21 cellular contexts compared by ENCODE assay signal in genomic region chr9:35667939-35668338, GRCh38. TPM values are rescaled to one million over a fixed set of nuclear protein-coding genes. Genes with fewer than 3 reads are reported as not detected.
A peak's percentile ranks its signal among the peaks of the same experiment; 100 is the strongest.
DNase-seq lines count a peak whose midpoint lies in the region; FAIRE-seq and TF ChIP-seq lines count a peak whose summit lies in the region.
"Had no signal": no experiment of that assay in that cellular context is flagged by ENCODE, and none has a peak within 500 bp of the region (broad histone marks: within the 10 kb centered on the region; RNA-seq: fewer than 3 reads in every experiment).

No MANE protein-coding gene starts in this region.

- no peak overlapping the region for H3K4ac ChIP-seq in H1 (replicated peaks; ENCODE audit: insufficient read length, low read depth, low read length)
- no peak overlapping the region for H3K4ac ChIP-seq in mesendoderm (ENCODE audit: low read depth, low read length)

- H3K36me3 ChIP-seq in Caco-2 (ENCODE audit: control insufficient read depth, insufficient read depth, low read length) (no peaks in the 10 kb centered on the region), H1 (ENCODE audit: control insufficient read depth in 2 of 4, insufficient read depth in 4 of 4, low read length in 3 of 4) (peaks cover 0 to 9% (median 2%) of the 10 kb centered on the region in 4 experiments; a peak in 2 of 8 replicates), mesendoderm (ENCODE audit: control insufficient read depth, insufficient read depth, low read length) (peaks cover 1% of the 10 kb centered on the region), stomach (no peaks in the 10 kb centered on the region), GM23248 (ENCODE audit: low read depth) (no peaks in the 10 kb centered on the region)
- H3K36me3 ChIP-seq: BE2C had no signal

- H3K18ac ChIP-seq in H1 (ENCODE audit: extremely low read depth, low read length) (no peak overlapping the region), mesendoderm (ENCODE audit: low read length) (no peak overlapping the region)

- H3K4me3 ChIP-seq in Caco-2 (ENCODE audit: low read depth, low read length) (no peak overlapping the region), H1 (ENCODE audit: extremely low read depth in 1 of 4, insufficient read depth in 2 of 4, low read depth in 3 of 4, low read length in 4 of 4) (no peak overlapping the region), mesendoderm (ENCODE audit: low read length) (no peak overlapping the region), stomach (no peak overlapping the region), GM23248 (no peak overlapping the region)
- H3K4me3 ChIP-seq: HAP-1 had no signal

- H2BK12ac ChIP-seq in H1 (ENCODE audit: low read depth, low read length) = no peak overlapping the region

- no peak overlapping the region for H3K4me2 ChIP-seq in H1 (ENCODE audit: insufficient read depth in 1 of 2, low read depth in 2 of 2, low read length in 2 of 2)
- no peak overlapping the region for H3K4me2 ChIP-seq in mesendoderm (ENCODE audit: low read length)
- no peak overlapping the region for H3K4me2 ChIP-seq in GM23248 (ENCODE audit: unreplicated experiment)

- DNase-seq in Caco-2 (no peak), H1 (ENCODE audit: low read depth in 1 of 2, low spot score in 2 of 2) (no peak), mesendoderm (peak; percentile 50), stomach (no peak), NCI-H510A (lab: John Stamatoyannopoulos, UW) (no peak), GM23248 (no peak), middle frontal gyrus (ENCODE audit: extremely low spot score, low spot score) (no peak)
- DNase-seq: ACHN; BE2C; C1 segment of cervical spinal cord; CD4-positive, CD25-positive, alpha-beta regulatory T cell; CD8-positive, alpha-beta memory T cell; COR-L47 had no signal

- no peak for TF ChIP-seq POLR2A in H1 (IDR thresholded peaks at IDR 0.05; ENCODE audit: control extremely low read depth in 1 of 2, low read depth in 2 of 2, low read length in 2 of 2)
- TF ChIP-seq POLR2A in stomach (IDR thresholded peaks at IDR 0.05) = no peak

- peak overlapping the region; percentile 16 for H3K27ac Mint-ChIP-seq in Caco-2 (ENCODE audit: unreplicated experiment)

- no peaks in the 10 kb centered on the region for H3K79me1 ChIP-seq in H1 (ENCODE audit: low read depth, low read length)
- H3K79me1 ChIP-seq in mesendoderm (ENCODE audit: low read length) = peaks cover 9% of the 10 kb centered on the region

- H3K27me3 ChIP-seq in Caco-2 (replicated peaks; ENCODE audit: control insufficient read depth, insufficient read depth, low read length) = no peaks in the 10 kb centered on the region
- no peaks in the 10 kb centered on the region; a peak in 1 of 7 replicates for H3K27me3 ChIP-seq in H1 (replicated peaks in 1 of 4; ENCODE audit: control insufficient read depth in 3 of 4, extremely low read depth in 1 of 4, insufficient read depth in 3 of 4, low read length in 3 of 4)
- H3K27me3 ChIP-seq in mesendoderm (ENCODE audit: insufficient read depth, low read length, poor library complexity) = no peaks in the 10 kb centered on the region
- no peaks in the 10 kb centered on the region for H3K27me3 ChIP-seq in stomach
- no peaks in the 10 kb centered on the region for H3K27me3 ChIP-seq in GM23248 (replicated peaks; ENCODE audit: insufficient read depth)
- H3K27me3 ChIP-seq: BE2C had no signal

- no peak overlapping the region for H2BK20ac ChIP-seq in H1 (ENCODE audit: low read length)

- TF ChIP-seq CTCF in Caco-2 (IDR thresholded peaks at IDR 0.05; ENCODE audit: insufficient read depth in 1 of 2, low read depth in 1 of 2, low read length in 1 of 2, severe bottlenecking in 1 of 2, unreplicated experiment in 1 of 2) (no peak), H1 (IDR thresholded peaks at IDR 0.05; ENCODE audit: control extremely low read depth in 1 of 3, insufficient read depth in 1 of 3, low read depth in 1 of 3, low read length in 3 of 3) (no peak), stomach (IDR thresholded peaks at IDR 0.05) (peak in 1 of 7 experiments; percentile 6)

- H2AFZ ChIP-seq in H1 (ENCODE audit: low read length) (no peak overlapping the region), GM23248 (no peak overlapping the region)

- no peaks in the 10 kb centered on the region for H3K9me2 ChIP-seq in GM23248 (ENCODE audit: insufficient read depth)

- intact Hi-C loops in Caco-2 (cut with micrococcal nuclease; ENCODE audit: unreplicated experiment) = loop anchor here (2.0 kb wide), 1 partner anchor 65 kb away; the partner anchor contains the start of genes CREB3 and TLN1
- intact Hi-C loops in stomach (cut with DNase I; ENCODE audit: low total_unique reads) = no loop called here

- peaks cover 14% of the 10 kb centered on the region; the same call in 1 of the 2 replicates for H3F3A ChIP-seq in GM23248 (ENCODE audit: insufficient read depth)

- H4K5ac ChIP-seq in H1 (ENCODE audit: insufficient read length, low read depth, low read length) (no peak overlapping the region), mesendoderm (ENCODE audit: low read length) (no peak overlapping the region)

- H2BK5ac ChIP-seq in H1 (ENCODE audit: low read depth, low read length) (no peak overlapping the region), mesendoderm (ENCODE audit: low read length) (no peak overlapping the region)

- H3K4me1 Mint-ChIP-seq in Caco-2 (ENCODE audit: low read depth, unreplicated experiment) = peaks cover 22% of the 10 kb centered on the region

- no peak overlapping the region for H4K91ac ChIP-seq in H1 (replicated peaks; ENCODE audit: insufficient read length, low read length)

- peaks cover 4% of the 10 kb centered on the region; the same call in 1 of the 2 replicates for H3K23me2 ChIP-seq in H1 (ENCODE audit: low read depth, low read length)

- H3K79me2 ChIP-seq in H1 (ENCODE audit: control insufficient read depth in 1 of 2, insufficient read depth in 2 of 2, low read length in 2 of 2) = no peaks in the 10 kb centered on the region; a peak in 1 of 4 replicates
- no peaks in the 10 kb centered on the region for H3K79me2 ChIP-seq in mesendoderm (ENCODE audit: control insufficient read depth, insufficient read depth, low read length)
- no peaks in the 10 kb centered on the region for H3K79me2 ChIP-seq in GM23248 (ENCODE audit: insufficient read depth)

- no peak for TF ChIP-seq EP300 in H1 (IDR thresholded peaks at IDR 0.05; ENCODE audit: borderline replicate concordance in 1 of 2, low read depth in 2 of 2, low read length in 2 of 2)
- TF ChIP-seq EP300 in stomach (IDR thresholded peaks at IDR 0.05) = no peak

- H4K8ac ChIP-seq in H1 (ENCODE audit: extremely low read depth, insufficient read depth, low read length) = no peak overlapping the region
- no peak overlapping the region for H4K8ac ChIP-seq in mesendoderm (ENCODE audit: low read depth, low read length)

- H4K20me1 ChIP-seq in H1 (replicated peaks in 1 of 2; ENCODE audit: control insufficient read depth in 1 of 2, insufficient read depth in 2 of 2, low read length in 2 of 2) (no peaks in the 10 kb centered on the region), GM23248 (ENCODE audit: insufficient read depth) (no peaks in the 10 kb centered on the region)

- H3K9me3 ChIP-seq in Caco-2 (no peaks in the 10 kb centered on the region), H1 (ENCODE audit: insufficient read depth in 2 of 2, low read depth in 1 of 2, low read length in 1 of 2) (no peaks in the 10 kb centered on the region), stomach (no peaks in the 10 kb centered on the region), GM23248 (ENCODE audit: low read depth) (no peaks in the 10 kb centered on the region)
- H3K9me3 ChIP-seq: BE2C, HAP-1 had no signal

- no peak overlapping the region for H3K27ac ChIP-seq in H1 (ENCODE audit: low read depth, low read length)
- no peak overlapping the region for H3K27ac ChIP-seq in mesendoderm (ENCODE audit: low read depth, low read length)
- peak overlapping the region; percentile 44 to 100 (median 81) for H3K27ac ChIP-seq in stomach
- H3K27ac ChIP-seq in GM23248 = no peak overlapping the region

- no TSS peak for BruUV-seq in Caco-2 (replicated peaks; lab: Mats Ljungman, UMichigan)

- FAIRE-seq in H1 (lab: Jason Lieb, UNC) = no peak
- FAIRE-seq: D721Med, G401.6, GM12891, GM19239 had no signal

- in situ Hi-C loops in GM23248 (cut with MboI) = no loop called here

- H3K14ac ChIP-seq in H1 (ENCODE audit: insufficient read length) = no peak overlapping the region

- H3K9ac ChIP-seq in H1 (replicated peaks in 1 of 4; ENCODE audit: extremely low read depth in 1 of 4, low read depth in 3 of 4, low read length in 3 of 4) = no peak overlapping the region
- H3K9ac ChIP-seq in mesendoderm (ENCODE audit: low read length) = no peak overlapping the region
- H3K9ac ChIP-seq in GM23248 = no peak overlapping the region

- H3K56ac ChIP-seq in H1 (replicated peaks; ENCODE audit: insufficient read length, low read depth, low read length) (no peak overlapping the region), mesendoderm (ENCODE audit: low read length) (no peak overlapping the region)

- H2BK120ac ChIP-seq in H1 (replicated peaks; ENCODE audit: low read depth, low read length) (no peak overlapping the region), mesendoderm (ENCODE audit: low read depth, low read length) (no peak overlapping the region)

- no peak for TF ChIP-seq RAD21 in H1 (IDR thresholded peaks at IDR 0.05 in 1 of 2, conservative IDR thresholded peaks at IDR 0.05 in 1 of 2; ENCODE audit: low read depth in 2 of 2, low read length in 2 of 2)

- CTCF ChIA-PET in Caco-2 (lab: Charles Lee) (no interaction called here), H1 (lab: Charles Lee; ENCODE audit: partially characterized antibody) (interaction anchor here (1.1 to 15.9 kb wide), 3 partner anchors 8 to 61 kb away, joined by 3 to 347 read pairs (median 170); partner anchors contain the start of genes CREB3, TLN1 and TPM2)

- no peak overlapping the region for H3K4me3 Mint-ChIP-seq in Caco-2 (ENCODE audit: unreplicated experiment)

- H3K36me3 Mint-ChIP-seq in Caco-2 (ENCODE audit: insufficient read depth, unreplicated experiment) = peaks cover 13% of the 10 kb centered on the region
- H3K36me3 Mint-ChIP-seq: CD4-positive, CD25-positive, alpha-beta regulatory T cell; CD8-positive, alpha-beta memory T cell had no signal

- H2BK15ac ChIP-seq in H1 (ENCODE audit: low read length) = no peak overlapping the region
- H2BK15ac ChIP-seq in mesendoderm (replicated peaks; ENCODE audit: low read depth) = no peak overlapping the region

- H2AK5ac ChIP-seq in H1 (ENCODE audit: low read depth, low read length) (no peak overlapping the region), mesendoderm (ENCODE audit: low read length) (no peak overlapping the region)

- 84% methylated on average over 3 of the region's 3 CpGs; no CpG with 5 or more reads in 1 of the 2 experiments for WGBS in H1 (ENCODE audit: extremely low coverage in 1 of 2, insufficient coverage in 1 of 2, insufficient read length in 1 of 2, insufficient replicate concordance in 2 of 2, low coverage in 1 of 2, low lambda C conversion rate in 2 of 2, missing lambda C conversion rate in 1 of 2), 2 experiments
- WGBS in mesendoderm (ENCODE audit: extremely low coverage, insufficient coverage, low lambda C conversion rate) = no CpG with 5 or more reads among the region's 3 CpGs
- WGBS in stomach, 5 donors = 88 to 97% (median 93%) methylated on average over 3 of the region's 3 CpGs
- 68 to 79% methylated on average over 3 of the region's 3 CpGs for WGBS in GM23248 (ENCODE audit: low coverage in 1 of 2, low lambda C conversion rate in 2 of 2, missing lambda C conversion rate in 2 of 2), 2 experiments

- no peaks in the 10 kb centered on the region for H3K27me3 Mint-ChIP-seq in Caco-2 (ENCODE audit: insufficient read depth, unreplicated experiment)

- peaks cover 12% of the 10 kb centered on the region for H3K9me3 Mint-ChIP-seq in Caco-2 (ENCODE audit: unreplicated experiment)
- H3K9me3 Mint-ChIP-seq: CD8-positive, alpha-beta memory T cell had no signal

- H3K23ac ChIP-seq in H1 (ENCODE audit: insufficient read length) = no peak overlapping the region
- no peak overlapping the region for H3K23ac ChIP-seq in mesendoderm (ENCODE audit: low read length)

- H3K4me1 ChIP-seq in Caco-2 = peaks cover 34% of the 10 kb centered on the region
- H3K4me1 ChIP-seq in H1 (replicated peaks in 1 of 4; ENCODE audit: control insufficient read depth in 3 of 4, insufficient read depth in 4 of 4, low read length in 3 of 4) = peaks cover 0 to 5% (median 1%) of the 10 kb centered on the region in 4 experiments; a peak in 5 of 7 replicates
- peaks cover 5% of the 10 kb centered on the region for H3K4me1 ChIP-seq in mesendoderm (ENCODE audit: control insufficient read depth, low read depth, low read length)
- H3K4me1 ChIP-seq in stomach = peaks cover 39 to 73% (median 51%) of the 10 kb centered on the region in 4 donors
- H3K4me1 ChIP-seq in GM23248 (ENCODE audit: insufficient read depth) = no peaks in the 10 kb centered on the region
- H3K4me1 ChIP-seq: BE2C had no signal

- POLR2A ChIA-PET in Caco-2 (lab: Charles Lee) = no interaction called here
- POLR2A ChIA-PET in H1 (lab: Charles Lee; ENCODE audit: partially characterized antibody) = interaction anchor here (0.6 to 4.9 kb wide), 3 partner anchors 11 to 1082 kb away, joined by 3 to 65 read pairs (median 5); partner anchors contain the start of genes CCDC107, RMRP and TPM2

RNA-seq across cellular contexts. Expression of gene ARHGEF39, which starts 2.9 kb away (rescaled TPM):
- total RNA-seq in Caco-2 (2022) (31.4 and 32.8 TPM in 2 replicates), stomach (10 to 100 TPM in 3 of 5 donors, 1 to 10 TPM in 2; 1.8 to 58.3 (median 11.6) TPM)
- total RNA-seq in H1 (2021; fragmentation: NEBNext Ultra II Directional; extraction: Animal tissue kit (Norgen Biotek cat#: 25700)) = 17.5 and 18.6 TPM in 2 replicates
- polyA plus RNA-seq in H1 (2011; rRNA removed) (15.9 and 18.7 TPM in 2 replicates), stomach (1 to 10 TPM; 2.8 to 4.3 (median 3.2) TPM), GM23248 (2016; fragmentation: Nextera tagmentation; extraction: Ambion mirVana) (1.6 and 1.8 TPM in 2 replicates)
- 18.5 TPM for polyA plus RNA-seq in H1 (2011; cell fraction: cytosol; rRNA removed)
- polyA plus RNA-seq in H1 (2011; cell fraction: nucleus; rRNA removed) = 26.3 TPM
- 11.9 to 15.0 TPM (median 13.1 TPM) in 4 replicates for polyA plus RNA-seq in H1 (2012, experiment 1 of 2)
- 19.9 TPM for polyA plus RNA-seq in H1 (2012, experiment 2 of 2)
- 13.2 TPM for polyA plus RNA-seq in H1 (2013, experiment 1 of 2)
- polyA plus RNA-seq in H1 (2013, experiment 2 of 2) = 13.3 TPM
- polyA minus RNA-seq in H1 (2011; rRNA and poly(A)+ RNA removed) = 16.5 and 20.0 TPM in 2 replicates
- polyA minus RNA-seq in H1 (2011; cell fraction: cytosol; rRNA and poly(A)+ RNA removed) = 17.8 TPM
- polyA minus RNA-seq in H1 (2011; cell fraction: nucleus; rRNA and poly(A)+ RNA removed) = 27.4 TPM
- polyA plus RNA-seq in mesendoderm (2013, experiment 1 of 2) = 13.9 TPM
- polyA plus RNA-seq in mesendoderm (2013, experiment 2 of 2) = 14.0 TPM
- total RNA-seq in GM23248 (2014; rRNA removed; shearing (Covaris generic)) = 0.13 and 2.1 TPM in 2 replicates

RNA-seq across cellular contexts. Expression of gene CA9, which starts 5.8 kb away (rescaled TPM):
- total RNA-seq in Caco-2 (2022) (not detected in 2 replicates), stomach (100 to 1,000 TPM in 3 of 5 donors, 10 to 100 TPM in 1, 1 to 10 TPM in 1; 1.2 to 670 (median 161) TPM)
- 1.3 and 1.4 TPM in 2 replicates for total RNA-seq in H1 (2021; fragmentation: NEBNext Ultra II Directional; extraction: Animal tissue kit (Norgen Biotek cat#: 25700))
- polyA plus RNA-seq in H1 (2011; rRNA removed) (1.8 and 2.4 TPM in 2 replicates), stomach (100 to 1,000 TPM; 115 to 653 (median 541) TPM), GM23248 (2016; fragmentation: Nextera tagmentation; extraction: Ambion mirVana) (2.3 and 2.7 TPM in 2 replicates)
- 1.00 TPM for polyA plus RNA-seq in H1 (2011; cell fraction: cytosol; rRNA removed)
- polyA plus RNA-seq in H1 (2011; cell fraction: nucleus; rRNA removed) = 2.7 TPM
- polyA plus RNA-seq in H1 (2012, experiment 1 of 2) = 0.49 to 1.4 TPM (median 0.95 TPM) in 4 replicates
- 0.83 TPM for polyA plus RNA-seq in H1 (2012, experiment 2 of 2)
- polyA plus RNA-seq in H1 (2013, experiment 1 of 2) = 1.5 TPM
- 1.0 TPM for polyA plus RNA-seq in H1 (2013, experiment 2 of 2)
- 0.73 and 1.2 TPM in 2 replicates for polyA minus RNA-seq in H1 (2011; rRNA and poly(A)+ RNA removed)
- polyA minus RNA-seq in H1 (2011; cell fraction: cytosol; rRNA and poly(A)+ RNA removed) = not detected
- polyA minus RNA-seq in H1 (2011; cell fraction: nucleus; rRNA and poly(A)+ RNA removed) = not detected
- polyA plus RNA-seq in mesendoderm (2013, experiment 1 of 2) = 1.6 TPM
- 1.8 TPM for polyA plus RNA-seq in mesendoderm (2013, experiment 2 of 2)
- 3.4 and 4.3 TPM in 2 replicates for total RNA-seq in GM23248 (2014; rRNA removed; shearing (Covaris generic))
- total RNA-seq: A172; CD4-positive, CD25-positive, alpha-beta regulatory T cell had no signal
- polyA plus RNA-seq: CD8-positive, alpha-beta memory T cell had no signal

RNA-seq across cellular contexts. Expression of gene CCDC107, which starts 9.8 kb away (rescaled TPM):
- total RNA-seq in Caco-2 (2022) (11.8 and 12.1 TPM in 2 replicates), stomach (100 to 1,000 TPM in 1 of 5 donors, 10 to 100 TPM in 4; 15.6 to 104 (median 28.1) TPM)
- 9.0 and 10.5 TPM in 2 replicates for total RNA-seq in H1 (2021; fragmentation: NEBNext Ultra II Directional; extraction: Animal tissue kit (Norgen Biotek cat#: 25700))
- polyA plus RNA-seq in H1 (2011; rRNA removed) (8.2 and 8.6 TPM in 2 replicates), stomach (10 to 100 TPM; 58.8 to 86.4 (median 69.7) TPM), GM23248 (2016; fragmentation: Nextera tagmentation; extraction: Ambion mirVana) (52.8 and 55.7 TPM in 2 replicates)
- polyA plus RNA-seq in H1 (2011; cell fraction: cytosol; rRNA removed) = 10.2 TPM
- polyA plus RNA-seq in H1 (2011; cell fraction: nucleus; rRNA removed) = 9.0 TPM
- 5.6 to 10.9 TPM (median 9.7 TPM) in 4 replicates for polyA plus RNA-seq in H1 (2012, experiment 1 of 2)
- polyA plus RNA-seq in H1 (2012, experiment 2 of 2) = 7.0 TPM
- 9.5 TPM for polyA plus RNA-seq in H1 (2013, experiment 1 of 2)
- 10.1 TPM for polyA plus RNA-seq in H1 (2013, experiment 2 of 2)
- polyA minus RNA-seq in H1 (2011; rRNA and poly(A)+ RNA removed) = 2.7 and 3.1 TPM in 2 replicates
- 5.0 TPM for polyA minus RNA-seq in H1 (2011; cell fraction: cytosol; rRNA and poly(A)+ RNA removed)
- 4.1 TPM for polyA minus RNA-seq in H1 (2011; cell fraction: nucleus; rRNA and poly(A)+ RNA removed)
- 7.8 TPM for polyA plus RNA-seq in mesendoderm (2013, experiment 1 of 2)
- 6.8 TPM for polyA plus RNA-seq in mesendoderm (2013, experiment 2 of 2)
- total RNA-seq in GM23248 (2014; rRNA removed; shearing (Covaris generic)) = 20.5 and 28.6 TPM in 2 replicates

RNA-seq across cellular contexts. Expression of gene RMRP, which starts 10.1 kb away (rescaled TPM):
- 10,161 and 10,726 TPM in 2 replicates for total RNA-seq in Caco-2 (2022)
- total RNA-seq in H1 (2021; fragmentation: NEBNext Ultra II Directional; extraction: Animal tissue kit (Norgen Biotek cat#: 25700)) = 14,987 and 16,528 TPM in 2 replicates
- 105 and 169 TPM in 2 replicates for polyA plus RNA-seq in H1 (2011; rRNA removed)
- polyA plus RNA-seq in H1 (2011; cell fraction: cytosol; rRNA removed) = 147 TPM
- 8,272 TPM for polyA plus RNA-seq in H1 (2011; cell fraction: nucleus; rRNA removed)
- polyA plus RNA-seq in H1 (2012, experiment 1 of 2) = 41.1 to 222 TPM (median 149 TPM) in 4 replicates
- 95.4 TPM for polyA plus RNA-seq in H1 (2012, experiment 2 of 2)
- polyA plus RNA-seq in H1 (2013, experiment 1 of 2) = not detected
- polyA plus RNA-seq in H1 (2013, experiment 2 of 2) = not detected
- polyA minus RNA-seq in H1 (2011; rRNA and poly(A)+ RNA removed) = 22,686 and 26,507 TPM in 2 replicates
- polyA minus RNA-seq in H1 (2011; cell fraction: cytosol; rRNA and poly(A)+ RNA removed) = 25,731 TPM
- polyA minus RNA-seq in H1 (2011; cell fraction: nucleus; rRNA and poly(A)+ RNA removed) = 138,882 TPM
- polyA plus RNA-seq in mesendoderm (2013, experiment 1 of 2) = not detected
- polyA plus RNA-seq in mesendoderm (2013, experiment 2 of 2) = not detected
- over 10,000 TPM in 4 of 5 donors, 1,000 to 10,000 TPM in 1; 1,379 to 137,340 (median 23,544) TPM for total RNA-seq in stomach
- 10 to 100 TPM in 1 of 3 donors, not detected in 2; 64.3 TPM for polyA plus RNA-seq in stomach
- total RNA-seq in GM23248 (2014; rRNA removed; shearing (Covaris generic)) = 14,230 and 20,944 TPM in 2 replicates
- polyA plus RNA-seq in GM23248 (2016; fragmentation: Nextera tagmentation; extraction: Ambion mirVana) = not detected in 2 replicates
- polyA plus RNA-seq: CD4-positive, CD25-positive, alpha-beta regulatory T cell; CD8-positive, alpha-beta memory T cell had no signal

RNA-seq across cellular contexts. Expression of gene SIT1, which starts 17.2 kb away (rescaled TPM):
- total RNA-seq in Caco-2 (2022) (not detected in 2 replicates), stomach (1 to 10 TPM in 2 of 5 donors, not detected in 3; 2.0 to 2.3 TPM)
- total RNA-seq in H1 (2021; fragmentation: NEBNext Ultra II Directional; extraction: Animal tissue kit (Norgen Biotek cat#: 25700)) = 7.8 and 8.2 TPM in 2 replicates
- polyA plus RNA-seq in H1 (2011; rRNA removed) (11.4 and 12.8 TPM in 2 replicates), stomach (1 to 10 TPM in 1 of 3 donors, under 1 TPM in 2; 0.62 to 1.1 (median 0.95) TPM), GM23248 (2016; fragmentation: Nextera tagmentation; extraction: Ambion mirVana) (0.58 TPM in 1 of 2 replicates, not detected in the other)
- 10.7 TPM for polyA plus RNA-seq in H1 (2011; cell fraction: cytosol; rRNA removed)
- polyA plus RNA-seq in H1 (2011; cell fraction: nucleus; rRNA removed) = 7.5 TPM
- 4.5 to 6.7 TPM (median 5.3 TPM) in 4 replicates for polyA plus RNA-seq in H1 (2012, experiment 1 of 2)
- polyA plus RNA-seq in H1 (2012, experiment 2 of 2) = 7.9 TPM
- polyA plus RNA-seq in H1 (2013, experiment 1 of 2) = 2.0 TPM
- polyA plus RNA-seq in H1 (2013, experiment 2 of 2) = 2.5 TPM
- 2.5 TPM in 2 replicates for polyA minus RNA-seq in H1 (2011; rRNA and poly(A)+ RNA removed)
- 2.6 TPM for polyA minus RNA-seq in H1 (2011; cell fraction: cytosol; rRNA and poly(A)+ RNA removed)
- 1.8 TPM for polyA minus RNA-seq in H1 (2011; cell fraction: nucleus; rRNA and poly(A)+ RNA removed)
- polyA plus RNA-seq in mesendoderm (2013, experiment 1 of 2) = 0.87 TPM
- polyA plus RNA-seq in mesendoderm (2013, experiment 2 of 2) = 0.91 TPM
- not detected in 2 replicates for total RNA-seq in GM23248 (2014; rRNA removed; shearing (Covaris generic))
- total RNA-seq: A172, H4, HT-29 had no signal

Comparison
In these comparisons a context has a peak if more than half of its experiments do, and no peak if none do; other contexts are left out.
1. H3K27ac ChIP-seq: peak in stomach (5 of 5); none in H1 (single experiment), mesendoderm (single experiment) and GM23248 (single experiment).